Comparison of ENCODE assay signal across 8 cellular contexts in the genomic region with DNA sequence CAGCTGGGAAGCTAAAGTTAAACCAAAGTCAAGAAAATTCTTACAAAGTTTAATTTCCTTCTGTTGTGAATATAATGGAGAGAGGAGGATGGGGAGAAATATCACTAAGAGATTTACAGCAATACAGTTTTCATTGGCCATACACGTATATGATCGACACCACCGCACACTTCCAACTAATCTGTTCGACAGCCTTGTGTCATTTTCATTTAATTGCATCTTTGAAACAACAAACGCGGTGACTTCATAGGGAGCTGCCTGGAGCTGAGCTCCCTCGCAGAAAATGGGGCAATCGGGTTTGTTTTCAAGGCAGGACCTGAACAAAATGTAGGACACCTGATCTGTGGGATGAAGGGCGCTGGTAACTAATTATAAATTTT. TPM values are rescaled to one million over a fixed set of nuclear protein-coding genes. Genes with fewer than 3 reads are reported as not detected.
DNase-seq lines count a peak whose midpoint lies in the region; ATAC-seq and TF ChIP-seq lines count a peak whose summit lies in the region.

No MANE protein-coding gene starts in this region.

- no peak for TF ChIP-seq CTCF in HFFc6 (IDR thresholded peaks at IDR 0.05)

- peak overlapping the region; percentile 96 for H3K4me3 Mint-ChIP-seq in HFFc6

- no peaks in the 10 kb centered on the region for H3K9me3 Mint-ChIP-seq in HFFc6

- H3K4me1 Mint-ChIP-seq in HFFc6 (ENCODE audit: low read depth), result peaks cover 59% of the 10 kb centered on the region

- no peaks in the 10 kb centered on the region; the same call in 1 of the 2 replicates for H3K36me3 Mint-ChIP-seq in HFFc6 (ENCODE audit: low read depth)

- peak overlapping the region; percentile 99 for H3K27ac Mint-ChIP-seq in HFFc6

- no peak for ATAC-seq in HG03342 (IDR thresholded peaks at IDR 0.05; ENCODE audit: unreplicated experiment)

- peaks cover 5% of the 10 kb centered on the region; the same call in 1 of the 2 replicates for H3K27me3 Mint-ChIP-seq in HFFc6 (ENCODE audit: insufficient read depth)

- peak; percentile 10 for DNase-seq in AG08395 (ENCODE audit: low spot score)
- peak; percentile 50 for DNase-seq in HFFc6
- peak; percentile 58 for DNase-seq in islet precursor cell
- peak in 7 of 49 donors; percentile 2 to 55 (median 23) for DNase-seq in substantia nigra (lab: John Stamatoyannopoulos, UW)
- DNase-seq in activated CD4-positive, alpha-beta T cell treated with anti-CD3 and anti-CD28 coated beads for 4 hours, result no peak
- no peak for DNase-seq in activated gamma-delta T cell treated with Interleukin-2 at 50 U/mL for 16 hours

- H3K27ac ChIP-seq in angular gyrus (ENCODE audit: low read depth, low read length) (peak overlapping the region; percentile 60), substantia nigra (ENCODE audit: low read depth, low read length, poor library complexity, severe bottlenecking) (peak overlapping the region; percentile 90)

RNA-seq across cellular contexts. Expression of gene PTPN13, which starts 1.3 kb away (rescaled TPM):
- total RNA-seq in HFFc6 (2021; fragmentation: NEBNext Ultra II Directional; extraction: Animal tissue kit (Norgen Biotek cat#: 25700)), result 10 to 100 TPM; 48.2 to 65.7 (median 58.1) TPM

Comparison
In these comparisons a context has a peak if more than half of its experiments do, and no peak if none do; other contexts are left out.
1. DNase-seq: peak in AG08395 (single experiment), HFFc6 (single experiment) and islet precursor cell (single experiment); none in activated CD4-positive, alpha-beta T cell treated with anti-CD3 and anti-CD28 coated beads for 4 hours (0 of 2) and activated gamma-delta T cell treated with Interleukin-2 at 50 U/mL for 16 hours (single experiment).